In the genomic region with DNA sequence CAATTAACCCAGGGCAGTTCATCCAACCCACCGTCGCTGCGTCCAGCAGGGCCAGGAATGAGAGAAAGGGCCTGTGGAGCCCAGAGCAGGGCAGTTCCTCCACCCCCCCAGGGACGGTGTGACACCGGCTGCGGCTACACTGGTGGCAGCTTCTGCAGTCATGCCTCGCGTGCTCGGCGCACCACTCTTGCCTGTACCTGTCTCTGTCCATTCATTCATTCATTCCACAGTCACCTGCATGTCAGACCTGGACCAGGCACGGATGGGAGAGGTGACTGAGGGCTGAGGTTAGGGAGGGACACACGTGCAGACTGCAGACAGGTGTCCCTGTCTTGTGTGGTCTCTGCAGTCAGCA, we compare ENCODE assay signal across 37 cellular contexts. TPM values are rescaled to one million over a fixed set of nuclear protein-coding genes. Genes with fewer than 3 reads are reported as not detected.
"Had no signal": no experiment of that assay in that cellular context is flagged by ENCODE, and none has a peak within 500 bp of the region (broad histone marks: within the 10 kb centered on the region; RNA-seq: fewer than 3 reads in every experiment).

No MANE protein-coding gene starts in this region.

- H3K4me3 ChIP-seq: ascending aorta, breast epithelium, cardiac muscle cell had no signal

- H3K36me3 ChIP-seq: ascending aorta, brain microvascular endothelial cell, breast epithelium, cardiac muscle cell had no signal

- H3K4me1 Mint-ChIP-seq: activated B cell treated with CpG ODN at 0.5 μM for 24 hours; activated CD4-positive, alpha-beta T cell treated with anti-CD3 and anti-CD28 coated beads, Interleukin-2, amount 10 ng/mL, durations not matched to agents 24 days and 14 days; activated CD8-positive, alpha-beta memory T cell treated with anti-CD3 and anti-CD28 coated beads, Interleukin-2, amount 10 ng/mL, durations not matched to agents 7 days and 5 days; activated naive CD4-positive, alpha-beta T cell treated with anti-CD3 and anti-CD28 coated beads, Interleukin-2, amount 10 ng/mL, durations not matched to agents 7 days and 5 days; activated naive CD4-positive, alpha-beta T cell treated with anti-CD3 and anti-CD28 coated beads, Interleukin-2, amount 50 U/mL, for 24 hours; activated naive CD8-positive, alpha-beta T cell treated with anti-CD3 and anti-CD28 coated beads, Interleukin-2, amount 10 ng/mL, durations not matched to agents 7 days and 5 days; activated naive CD8-positive, alpha-beta T cell treated with anti-CD3 and anti-CD28 coated beads, Interleukin-2, amount 50 U/mL, for 24 hours; central memory CD8-positive, alpha-beta T cell had no signal

- H3K9me3 ChIP-seq: ascending aorta, breast epithelium had no signal

- H3K9me3 Mint-ChIP-seq: activated B cell treated with CpG ODN at 0.5 μM for 24 hours; activated CD4-positive, alpha-beta memory T cell treated with anti-CD3 and anti-CD28 coated beads for 36 hours; activated CD4-positive, alpha-beta T cell treated with anti-CD3 and anti-CD28 coated beads, Interleukin-2, amount 10 ng/mL, durations not matched to agents 24 days and 14 days; activated CD8-positive, alpha-beta T cell treated with anti-CD3 and anti-CD28 coated beads for 36 hours; activated naive CD4-positive, alpha-beta T cell treated with anti-CD3 and anti-CD28 coated beads, Interleukin-2, amount 10 ng/mL, durations not matched to agents 7 days and 5 days; activated naive CD4-positive, alpha-beta T cell treated with anti-CD3 and anti-CD28 coated beads, Interleukin-2, amount 50 U/mL, for 24 hours; activated naive CD8-positive, alpha-beta T cell treated with anti-CD3 and anti-CD28 coated beads, Interleukin-2, amount 10 ng/mL, durations not matched to agents 7 days and 5 days; activated naive CD8-positive, alpha-beta T cell treated with anti-CD3 and anti-CD28 coated beads, Interleukin-2, amount 50 U/mL, for 24 hours; activated T-cell treated with anti-CD3 and anti-CD28 coated beads, Interleukin-2, amount 50 U/mL, for 24 hours; activated T-helper 2 cell treated with anti-CD3 and anti-CD28 coated beads, Interferon-gamma antibody, Interleukin-2, Interleukin-4, amounts not matched to agents 10 μg/mL and 5 μg/mL and 100 μg/mL, durations not matched to agents 14 hours and 24 hours and 36 hours; central memory CD8-positive, alpha-beta T cell; T-helper 1 cell treated with Interleukin-12 subunit alpha and Interleukin-12 subunit beta and Interleukin-4 antibody, amounts not matched to agents 30 μg/mL and 1 μg/mL, for 36 hours; T-helper 2 cell treated with Interferon-gamma antibody and Interleukin-4, amounts not matched to agents 5 μg/mL and 100 μg/mL, for 36 hours had no signal

- H3K4me3 Mint-ChIP-seq: activated B cell treated with CpG ODN at 0.5 μM for 24 hours; activated CD4-positive, alpha-beta memory T cell treated with anti-CD3 and anti-CD28 coated beads for 36 hours; activated CD4-positive, alpha-beta T cell treated with anti-CD3 and anti-CD28 coated beads, Interleukin-2, amount 10 ng/mL, durations not matched to agents 24 days and 14 days; activated CD8-positive, alpha-beta memory T cell treated with anti-CD3 and anti-CD28 coated beads, Interleukin-2, amount 10 ng/mL, durations not matched to agents 7 days and 5 days; activated CD8-positive, alpha-beta T cell treated with anti-CD3 and anti-CD28 coated beads for 36 hours; activated naive CD4-positive, alpha-beta T cell treated with anti-CD3 and anti-CD28 coated beads, Interleukin-2, amount 10 ng/mL, durations not matched to agents 7 days and 5 days; activated naive CD4-positive, alpha-beta T cell treated with anti-CD3 and anti-CD28 coated beads, Interleukin-2, amount 50 U/mL, for 24 hours; activated naive CD8-positive, alpha-beta T cell; activated naive CD8-positive, alpha-beta T cell treated with anti-CD3 and anti-CD28 coated beads, Interleukin-2, amount 10 ng/mL, durations not matched to agents 7 days and 5 days; activated naive CD8-positive, alpha-beta T cell treated with anti-CD3 and anti-CD28 coated beads, Interleukin-2, amount 50 U/mL, for 24 hours; activated T-cell treated with anti-CD3 and anti-CD28 coated beads, Interleukin-2, amount 50 U/mL, for 24 hours; central memory CD8-positive, alpha-beta T cell; T-helper 1 cell treated with Interleukin-12 subunit alpha and Interleukin-12 subunit beta and Interleukin-4 antibody, amounts not matched to agents 30 μg/mL and 1 μg/mL, for 36 hours; T-helper 2 cell treated with Interferon-gamma antibody and Interleukin-4, amounts not matched to agents 5 μg/mL and 100 μg/mL, for 36 hours had no signal

- DNase-seq: activated B cell treated with CpG ODN at 0.5 μM for 24 hours; activated CD4-positive, alpha-beta memory T cell treated with anti-CD3 and anti-CD28 coated beads for 36 hours; activated CD4-positive, alpha-beta T cell treated with anti-CD3 and anti-CD28 coated beads for 4 hours; activated CD4-positive, alpha-beta T cell treated with anti-CD3 and anti-CD28 coated beads, Interleukin-2, amount 10 ng/mL, durations not matched to agents 24 days and 14 days; activated CD4-positive, alpha-beta T cell treated with anti-CD3 and anti-CD28 coated beads, Interleukin-2, amount 50 U/mL, for 1 hour; activated CD4-positive, alpha-beta T cell treated with anti-CD3 and anti-CD28 coated beads, Interleukin-2, amount 50 U/mL, for 4 hours; activated CD4-positive, CD25-positive, alpha-beta regulatory T cell treated with anti-CD3 and anti-CD28 coated beads, Interleukin-2, amount 50 U/mL, for 72 hours; activated CD8-positive, alpha-beta memory T cell treated with anti-CD3 and anti-CD28 coated beads for 24 hours; activated CD8-positive, alpha-beta memory T cell treated with anti-CD3 and anti-CD28 coated beads, Interleukin-2, amount 10 ng/mL, durations not matched to agents 7 days and 5 days; activated CD8-positive, alpha-beta memory T cell treated with anti-CD3 and anti-CD28 coated beads, Interleukin-2, amount 50 U/mL, for 48 hours; activated CD8-positive, alpha-beta T cell treated with anti-CD3 and anti-CD28 coated beads for 36 hours; activated effector memory CD4-positive, alpha-beta T cell treated with Interleukin-2 at 50 U/mL for 16 hours; activated gamma-delta T cell; activated naive CD4-positive, alpha-beta T cell treated with anti-CD3 and anti-CD28 coated beads, Interleukin-2, amount 10 ng/mL, durations not matched to agents 7 days and 5 days; activated naive CD4-positive, alpha-beta T cell treated with Interleukin-2 at 50 U/mL for 16 hours; activated naive CD8-positive, alpha-beta T cell treated with anti-CD3 and anti-CD28 coated beads, Interleukin-2, amount 10 ng/mL, durations not matched to agents 7 days and 5 days; activated naive CD8-positive, alpha-beta T cell treated with anti-CD3 and anti-CD28 coated beads, Interleukin-2, amount 50 U/mL, for 24 hours; activated T-cell treated with anti-CD3 and anti-CD28 coated beads, Interleukin-2, amount 50 U/mL, for 24 hours; activated T-cell treated with anti-CD3 and anti-CD28 coated beads, Interleukin-2, amount 50 U/mL, for 48 hours; amygdala; anterior cingulate cortex; brain microvascular endothelial cell; cerebellar nuclear complex; SW 1271; T-helper 1 cell; T-helper 2 cell; T-helper 9 cell had no signal

- H3K27me3 ChIP-seq: ascending aorta, breast epithelium had no signal

- H3K27ac ChIP-seq: ascending aorta, brain microvascular endothelial cell, breast epithelium, cardiac muscle cell, VCaP had no signal

- H3K36me3 Mint-ChIP-seq: activated CD4-positive, alpha-beta memory T cell treated with anti-CD3 and anti-CD28 coated beads for 36 hours; activated CD8-positive, alpha-beta memory T cell treated with anti-CD3 and anti-CD28 coated beads, Interleukin-2, amount 10 ng/mL, durations not matched to agents 7 days and 5 days; activated naive CD4-positive, alpha-beta T cell treated with anti-CD3 and anti-CD28 coated beads, Interleukin-2, amount 10 ng/mL, durations not matched to agents 7 days and 5 days; activated naive CD4-positive, alpha-beta T cell treated with anti-CD3 and anti-CD28 coated beads, Interleukin-2, amount 50 U/mL, for 24 hours; activated naive CD8-positive, alpha-beta T cell; activated naive CD8-positive, alpha-beta T cell treated with anti-CD3 and anti-CD28 coated beads, Interleukin-2, amount 10 ng/mL, durations not matched to agents 7 days and 5 days had no signal

- ATAC-seq: activated CD8-positive, alpha-beta memory T cell treated with anti-CD3 and anti-CD28 coated beads, Interleukin-2, amount 10 ng/mL, durations not matched to agents 7 days and 5 days; activated CD8-positive, alpha-beta T cell treated with anti-CD3 and anti-CD28 coated beads for 36 hours; activated naive CD8-positive, alpha-beta T cell treated with anti-CD3 and anti-CD28 coated beads, Interleukin-2, amount 50 U/mL, for 24 hours had no signal

- H3K4me1 ChIP-seq: breast epithelium had no signal

- H3K27me3 Mint-ChIP-seq: activated CD4-positive, alpha-beta T cell treated with anti-CD3 and anti-CD28 coated beads, Interleukin-2, amount 10 ng/mL, durations not matched to agents 24 days and 14 days; activated naive CD4-positive, alpha-beta T cell treated with anti-CD3 and anti-CD28 coated beads, Interleukin-2, amount 50 U/mL, for 24 hours; activated naive CD8-positive, alpha-beta T cell; activated naive CD8-positive, alpha-beta T cell treated with anti-CD3 and anti-CD28 coated beads, Interleukin-2, amount 50 U/mL, for 24 hours; activated T-cell treated with anti-CD3 and anti-CD28 coated beads, Interleukin-2, amount 50 U/mL, for 24 hours had no signal

- H3K27ac Mint-ChIP-seq: activated B cell treated with CpG ODN at 0.5 μM for 24 hours; activated CD4-positive, alpha-beta memory T cell treated with anti-CD3 and anti-CD28 coated beads for 36 hours; activated CD4-positive, alpha-beta T cell treated with anti-CD3 and anti-CD28 coated beads, Interleukin-2, amount 10 ng/mL, durations not matched to agents 24 days and 14 days; activated CD8-positive, alpha-beta memory T cell treated with anti-CD3 and anti-CD28 coated beads, Interleukin-2, amount 10 ng/mL, durations not matched to agents 7 days and 5 days; activated CD8-positive, alpha-beta T cell treated with anti-CD3 and anti-CD28 coated beads for 36 hours; activated naive CD4-positive, alpha-beta T cell treated with anti-CD3 and anti-CD28 coated beads, Interleukin-2, amount 10 ng/mL, durations not matched to agents 7 days and 5 days; activated naive CD4-positive, alpha-beta T cell treated with anti-CD3 and anti-CD28 coated beads, Interleukin-2, amount 50 U/mL, for 24 hours; activated naive CD8-positive, alpha-beta T cell; activated naive CD8-positive, alpha-beta T cell treated with anti-CD3 and anti-CD28 coated beads, Interleukin-2, amount 10 ng/mL, durations not matched to agents 7 days and 5 days; activated naive CD8-positive, alpha-beta T cell treated with anti-CD3 and anti-CD28 coated beads, Interleukin-2, amount 50 U/mL, for 24 hours; activated T-cell treated with anti-CD3 and anti-CD28 coated beads, Interleukin-2, amount 50 U/mL, for 24 hours; activated T-helper 2 cell treated with anti-CD3 and anti-CD28 coated beads, Interferon-gamma antibody, Interleukin-2, Interleukin-4, amounts not matched to agents 10 μg/mL and 5 μg/mL and 100 μg/mL, durations not matched to agents 14 hours and 24 hours and 36 hours; T-helper 1 cell treated with Interleukin-12 subunit alpha and Interleukin-12 subunit beta and Interleukin-4 antibody, amounts not matched to agents 30 μg/mL and 1 μg/mL, for 36 hours; T-helper 2 cell treated with Interferon-gamma antibody and Interleukin-4, amounts not matched to agents 5 μg/mL and 100 μg/mL, for 36 hours had no signal

RNA-seq across cellular contexts. Expression of gene NPTX1, which starts 34.1 kb away (rescaled TPM):
- total RNA-seq: ascending aorta, cardiac muscle cell had no signal
- polyA plus RNA-seq: cardiac muscle cell had no signal
